8 cellular contexts compared by ENCODE assay signal in genomic region chr11:34585870-34586654, GRCh38. TPM values are rescaled to one million over a fixed set of nuclear protein-coding genes. Genes with fewer than 3 reads are reported as not detected.
DNase-seq lines count a peak whose midpoint lies in the region; TF ChIP-seq lines count a peak whose summit lies in the region.

No MANE protein-coding gene starts in this region.

- TF ChIP-seq CTCF in GM20000 (IDR thresholded peaks at IDR 0.05; ENCODE audit: extremely low read depth, missing control alignments) = no peak
- TF ChIP-seq CTCF in epithelial cell of proximal tubule (conservative IDR thresholded peaks at IDR 0.05; ENCODE audit: low read depth, low read length) = peak; percentile 66

- DNase-seq in DMS79 (lab: John Stamatoyannopoulos, UW) = peak; percentile 25
- peak; percentile 58 for DNase-seq in GM20000 (ENCODE audit: low spot score)
- DNase-seq in HuH-7 (ENCODE audit: low spot score) = peak; percentile 23
- DNase-seq in SHP77 treated with DMSO at 0.1 percent for 48 hours (lab: John Stamatoyannopoulos, UW) = peak; percentile 7
- DNase-seq in epithelial cell of proximal tubule (ENCODE audit: low read depth) = peak; percentile 57
- peak; percentile 73 for DNase-seq in myocyte (ENCODE audit: low read depth)
- DNase-seq in NCI-H524 treated with DMSO at 0.1 percent for 48 hours (lab: John Stamatoyannopoulos, UW) = no peak
- DNase-seq in stimulated activated CD4-positive, alpha-beta T cell treated with anti-CD3 and anti-CD28 coated beads, Interleukin-2, amount 100 ng/mL, for 24 hours = no peak

- peak overlapping the region; percentile 36 for H3K4me3 ChIP-seq in epithelial cell of proximal tubule (ENCODE audit: low read depth, low read length)

RNA-seq across cellular contexts. Expression of gene EHF, which starts 34.8 kb away (rescaled TPM):
- 17.1 and 22.7 TPM in 2 replicates for total RNA-seq in epithelial cell of proximal tubule
- not detected in 2 replicates for total RNA-seq in myocyte
- not detected for polyA plus RNA-seq in myocyte (2012)

Comparison
In these comparisons a context has a peak if more than half of its experiments do, and no peak if none do; other contexts are left out.
1. DNase-seq: peak in DMS79 (single experiment), GM20000 (single experiment), HuH-7 (single experiment), SHP77 treated with DMSO at 0.1 percent for 48 hours (single experiment), epithelial cell of proximal tubule (single experiment) and myocyte (single experiment); none in NCI-H524 treated with DMSO at 0.1 percent for 48 hours (single experiment) and stimulated activated CD4-positive, alpha-beta T cell treated with anti-CD3 and anti-CD28 coated beads, Interleukin-2, amount 100 ng/mL, for 24 hours (0 of 2).
2. RNA of gene EHF, which starts 34.8 kb away (total RNA-seq): 17.1 to 22.7 TPM in epithelial cell of proximal tubule; not detected in myocyte; every median in the first group is over 10 times any median in the second.